8 cellular contexts compared by ENCODE assay signal in genomic region chrX:123964155-123964554, GRCh38. TPM values are rescaled to one million over a fixed set of nuclear protein-coding genes. Genes with fewer than 3 reads are reported as not detected.
A peak's percentile ranks its signal among the peaks of the same experiment; 100 is the strongest.
DNase-seq lines count a peak whose midpoint lies in the region; ATAC-seq and TF ChIP-seq lines count a peak whose summit lies in the region.

No MANE protein-coding gene starts in this region.

- peaks cover 17% of the 10 kb centered on the region for H3K36me3 Mint-ChIP-seq in activated CD4-positive, alpha-beta T cell treated with anti-CD3 and anti-CD28 coated beads, Interleukin-2, amount 10 ng/mL, durations not matched to agents 24 days and 14 days (ENCODE audit: low read depth)
- peaks cover 25% of the 10 kb centered on the region for H3K36me3 Mint-ChIP-seq in activated CD4-positive, alpha-beta memory T cell treated with anti-CD3 and anti-CD28 coated beads, Interleukin-2, amount 10 ng/mL, durations not matched to agents 7 days and 5 days (ENCODE audit: low read depth)

- H3K4me3 ChIP-seq in right cardiac atrium (ENCODE audit: low read length) (peak overlapping the region; percentile 94), suprapubic skin (peak overlapping the region; percentile 80), ovary (no peak overlapping the region)

- TF ChIP-seq POLR2A in suprapubic skin (IDR thresholded peaks at IDR 0.05) (no peak), ovary (IDR thresholded peaks at IDR 0.05) (no peak)

- H3K4me1 ChIP-seq in right cardiac atrium (ENCODE audit: control insufficient read depth, insufficient read depth, low read length) (no peaks in the 10 kb centered on the region), suprapubic skin (peaks cover 14% of the 10 kb centered on the region), ovary (ENCODE audit: insufficient read depth) (peaks cover 4% of the 10 kb centered on the region)

- ATAC-seq in right cardiac atrium (no peak), HG02588 (IDR thresholded peaks at IDR 0.05; ENCODE audit: unreplicated experiment) (no peak), HG03280 (IDR thresholded peaks at IDR 0.05; ENCODE audit: unreplicated experiment) (no peak)

- TF ChIP-seq CTCF in suprapubic skin (IDR thresholded peaks at IDR 0.05) (no peak), ovary (IDR thresholded peaks at IDR 0.05) (no peak)

- DNase-seq in activated CD4-positive, alpha-beta T cell treated with anti-CD3 and anti-CD28 coated beads, Interleukin-2, amount 10 ng/mL, durations not matched to agents 24 days and 14 days = no peak
- no peak for DNase-seq in activated CD4-positive, alpha-beta T cell treated with anti-CD3 and anti-CD28 coated beads, Interleukin-2, amount 50 U/mL, for 48 hours
- DNase-seq in activated CD4-positive, alpha-beta memory T cell treated with anti-CD3 and anti-CD28 coated beads, Interleukin-2, amount 10 ng/mL, durations not matched to agents 7 days and 5 days = no peak
- DNase-seq in right cardiac atrium = no peak
- DNase-seq in suprapubic skin (ENCODE audit: low spot score in 2 of 2) = no peak
- no peak for DNase-seq in ovary

- no peaks in the 10 kb centered on the region for H3K9me3 Mint-ChIP-seq in activated CD4-positive, alpha-beta T cell treated with anti-CD3 and anti-CD28 coated beads, Interleukin-2, amount 10 ng/mL, durations not matched to agents 24 days and 14 days
- no peaks in the 10 kb centered on the region for H3K9me3 Mint-ChIP-seq in activated CD4-positive, alpha-beta memory T cell treated with anti-CD3 and anti-CD28 coated beads, Interleukin-2, amount 10 ng/mL, durations not matched to agents 7 days and 5 days

- H3K9me3 ChIP-seq in right cardiac atrium (ENCODE audit: control insufficient read depth, low read length) (no peaks in the 10 kb centered on the region), suprapubic skin (no peaks in the 10 kb centered on the region), ovary (no peaks in the 10 kb centered on the region)

- H3K4me1 Mint-ChIP-seq in activated CD4-positive, alpha-beta T cell treated with anti-CD3 and anti-CD28 coated beads, Interleukin-2, amount 10 ng/mL, durations not matched to agents 24 days and 14 days = peaks cover 23% of the 10 kb centered on the region
- peaks cover 40% of the 10 kb centered on the region for H3K4me1 Mint-ChIP-seq in activated CD4-positive, alpha-beta memory T cell treated with anti-CD3 and anti-CD28 coated beads, Interleukin-2, amount 10 ng/mL, durations not matched to agents 7 days and 5 days

- POLR2A ChIA-PET in activated CD4-positive, alpha-beta memory T cell treated with anti-CD3 and anti-CD28 coated beads, Interleukin-2, amount 10 ng/mL, durations not matched to agents 7 days and 5 days (lab: Charles Lee) = no interaction called here

- H3K27me3 ChIP-seq in right cardiac atrium (ENCODE audit: control insufficient read depth, insufficient read depth) = no peaks in the 10 kb centered on the region
- H3K27me3 ChIP-seq in suprapubic skin = no peaks in the 10 kb centered on the region
- no peaks in the 10 kb centered on the region for H3K27me3 ChIP-seq in ovary

- no peaks in the 10 kb centered on the region for H3K36me3 ChIP-seq in suprapubic skin
- H3K36me3 ChIP-seq in ovary = no peaks in the 10 kb centered on the region

- CTCF ChIA-PET in activated CD4-positive, alpha-beta memory T cell treated with anti-CD3 and anti-CD28 coated beads, Interleukin-2, amount 10 ng/mL, durations not matched to agents 7 days and 5 days (lab: Charles Lee) = no interaction called here

- H3K27ac ChIP-seq in right cardiac atrium (ENCODE audit: low read length) (no peak overlapping the region), suprapubic skin (peak overlapping the region; percentile 100), ovary (peak overlapping the region in 1 of 2 donors; percentile 57)

- TF ChIP-seq EP300 in suprapubic skin (IDR thresholded peaks at IDR 0.05) (no peak), ovary (IDR thresholded peaks at IDR 0.05) (no peak)

- peak overlapping the region; percentile 84 for H3K4me3 Mint-ChIP-seq in activated CD4-positive, alpha-beta T cell treated with anti-CD3 and anti-CD28 coated beads, Interleukin-2, amount 10 ng/mL, durations not matched to agents 24 days and 14 days
- H3K4me3 Mint-ChIP-seq in activated CD4-positive, alpha-beta memory T cell treated with anti-CD3 and anti-CD28 coated beads, Interleukin-2, amount 10 ng/mL, durations not matched to agents 7 days and 5 days = peak overlapping the region; percentile 89

- intact Hi-C loops in activated CD4-positive, alpha-beta T cell treated with anti-CD3 and anti-CD28 coated beads, Interleukin-2, amount 10 ng/mL, durations not matched to agents 24 days and 14 days (cut with micrococcal nuclease) = loop anchor here (5.0 kb wide), 2 partner anchors 87 to 273 kb away; no protein-coding TSS in a partner anchor
- intact Hi-C loops in right cardiac atrium (cut with DNase I) = no loop called here
- intact Hi-C loops in ovary (cut with DNase I) = no loop called here

- WGBS in right cardiac atrium = 0% methylated on average over 2 of the region's 2 CpGs
- 29% methylated on average over 2 of the region's 2 CpGs for WGBS in suprapubic skin
- WGBS in ovary, 3 donors = 15 to 26% (median 23%) methylated on average over 2 of the region's 2 CpGs

- peak overlapping the region; percentile 98 for H3K27ac Mint-ChIP-seq in activated CD4-positive, alpha-beta T cell treated with anti-CD3 and anti-CD28 coated beads, Interleukin-2, amount 10 ng/mL, durations not matched to agents 24 days and 14 days
- peak overlapping the region; percentile 99 for H3K27ac Mint-ChIP-seq in activated CD4-positive, alpha-beta memory T cell treated with anti-CD3 and anti-CD28 coated beads, Interleukin-2, amount 10 ng/mL, durations not matched to agents 7 days and 5 days

- H3K27me3 Mint-ChIP-seq in activated CD4-positive, alpha-beta T cell treated with anti-CD3 and anti-CD28 coated beads, Interleukin-2, amount 10 ng/mL, durations not matched to agents 24 days and 14 days = no peaks in the 10 kb centered on the region
- no peaks in the 10 kb centered on the region for H3K27me3 Mint-ChIP-seq in activated CD4-positive, alpha-beta memory T cell treated with anti-CD3 and anti-CD28 coated beads, Interleukin-2, amount 10 ng/mL, durations not matched to agents 7 days and 5 days

RNA-seq across cellular contexts. Expression of gene STAG2, which starts 2.6 kb away (rescaled TPM):
- total RNA-seq in activated CD4-positive, alpha-beta T cell treated with anti-CD3 and anti-CD28 coated beads, Interleukin-2, amount 10 ng/mL, durations not matched to agents 24 days and 14 days = 101 and 103 TPM in 2 replicates
- total RNA-seq in activated CD4-positive, alpha-beta memory T cell treated with anti-CD3 and anti-CD28 coated beads, Interleukin-2, amount 10 ng/mL, durations not matched to agents 7 days and 5 days = 10 to 100 TPM; 87.8 to 89.6 TPM
- 10 to 100 TPM; 37.5 to 43.4 (median 40.6) TPM for total RNA-seq in right cardiac atrium
- 11.9 TPM for polyA plus RNA-seq in right cardiac atrium
- total RNA-seq in suprapubic skin = 10 to 100 TPM; 40.0 to 68.2 (median 59.0) TPM
- 100 to 1,000 TPM in 1 of 7 donors, 10 to 100 TPM in 6; 64.2 to 135 (median 87.0) TPM for total RNA-seq in ovary
- polyA plus RNA-seq in ovary = 10 to 100 TPM; 35.1 to 36.4 TPM
